Comparison of ENCODE assay signal across 8 cellular contexts in the genomic region with DNA sequence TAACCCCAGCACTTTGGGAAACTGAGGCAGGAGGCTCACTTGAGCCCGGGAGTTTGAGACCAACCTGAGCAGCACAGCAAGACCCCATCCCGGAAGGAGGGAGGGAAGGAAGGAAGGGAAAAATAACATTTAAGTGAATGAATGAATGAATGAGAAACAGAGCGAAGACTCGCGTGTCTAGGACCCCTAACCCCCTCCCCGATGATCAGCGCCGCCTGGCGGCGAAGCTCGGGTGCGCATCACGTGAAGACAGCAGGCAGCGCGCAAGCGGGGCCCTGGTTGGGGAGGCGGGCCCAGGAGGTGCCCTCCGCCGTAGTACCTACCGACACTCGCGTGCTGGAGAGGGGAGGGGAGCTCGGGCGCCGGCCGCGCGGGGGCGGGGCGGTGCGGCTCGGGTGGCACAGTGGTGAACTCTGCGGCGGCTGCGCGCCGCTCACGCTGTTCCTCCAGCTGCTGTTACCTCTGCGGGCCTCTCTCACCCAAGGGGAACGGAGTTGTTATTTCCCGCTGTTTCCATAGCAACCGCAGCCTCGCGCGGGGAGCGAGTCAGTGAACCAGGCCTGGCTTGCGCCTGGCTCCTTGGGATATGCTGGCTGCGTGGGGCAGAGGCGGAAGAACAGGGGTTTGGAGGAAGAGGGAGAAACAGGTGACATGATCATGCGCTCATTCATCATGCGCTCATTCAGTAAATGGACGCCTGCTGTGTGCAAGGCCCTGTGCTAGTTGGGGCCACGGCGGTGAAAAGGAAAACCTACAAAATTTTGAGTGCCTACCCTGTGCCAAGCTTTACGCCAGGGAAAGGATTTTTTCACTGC. TPM values are rescaled to one million over a fixed set of nuclear protein-coding genes. Genes with fewer than 3 reads are reported as not detected.
DNase-seq lines count a peak whose midpoint lies in the region; ATAC-seq and TF ChIP-seq lines count a peak whose summit lies in the region.

No MANE protein-coding gene starts in this region.

- H3K4me1 ChIP-seq in skeletal muscle satellite cell (ENCODE audit: control insufficient read depth, insufficient read depth, low read length), result peaks cover 10% of the 10 kb centered on the region

- H3K4me3 ChIP-seq in iPS-18c (ENCODE audit: insufficient read depth, low read depth, low read length) (peak overlapping the region; percentile 65), skeletal muscle satellite cell (ENCODE audit: low read length) (peak overlapping the region; percentile 66)

- no peaks in the 10 kb centered on the region for H3K9me3 ChIP-seq in iPS-18c (ENCODE audit: control insufficient read depth, insufficient read depth, low read length)
- no peaks in the 10 kb centered on the region for H3K9me3 ChIP-seq in skeletal muscle satellite cell (replicated peaks; ENCODE audit: low read length)

- peaks cover 27% of the 10 kb centered on the region for H3K27me3 ChIP-seq in skeletal muscle satellite cell (ENCODE audit: control insufficient read depth, insufficient read depth, low read length)

- H3K4me2 ChIP-seq in skeletal muscle satellite cell (ENCODE audit: low read length), result peak overlapping the region; percentile 86

- peak; percentile 90 for TF ChIP-seq CTCF in 22Rv1 (IDR thresholded peaks at IDR 0.05)

- peak overlapping the region; percentile 41 for H3K9ac ChIP-seq in skeletal muscle satellite cell (ENCODE audit: low read depth, low read length)

- H3K27ac ChIP-seq in 22Rv1, result peak overlapping the region; percentile 72

- no peaks in the 10 kb centered on the region for H3K36me3 ChIP-seq in skeletal muscle satellite cell (ENCODE audit: insufficient read depth, low read length)

- ATAC-seq in GM18519 (IDR thresholded peaks at IDR 0.05; ENCODE audit: low FRiP score, unreplicated experiment) (peak; percentile 85), HG03064 (IDR thresholded peaks at IDR 0.05; ENCODE audit: low read depth, unreplicated experiment) (peak; percentile 82)

- peak; percentile 82 for DNase-seq in NCI-H2107 (lab: John Stamatoyannopoulos, UW)
- peak; percentile 75 for DNase-seq in UCSD-AML1 (lab: John Stamatoyannopoulos, UW; ENCODE audit: unreplicated experiment)
- DNase-seq in brain pericyte (ENCODE audit: low read depth, low spot score), result peak; percentile 52

RNA-seq across cellular contexts. Expression of gene DCDC2, which starts 2.0 kb away (rescaled TPM):
- total RNA-seq in skeletal muscle satellite cell (2012; rRNA removed), result under 0.01 TPM in 1 of 2 replicates, not detected in the other

RNA-seq across cellular contexts. Expression of gene MRS2, which starts 42.9 kb away (rescaled TPM):
- 28.2 and 35.2 TPM in 2 replicates for total RNA-seq in skeletal muscle satellite cell (2012; rRNA removed)

Comparison
In these comparisons a context has a peak if more than half of its experiments do, and no peak if none do; other contexts are left out.
1. Peak in every context shown above with its lines: DNase-seq, ATAC-seq, H3K4me3 ChIP-seq and H3K27ac ChIP-seq.